1 cellular context compared by ENCODE assay signal in the genomic region with DNA sequence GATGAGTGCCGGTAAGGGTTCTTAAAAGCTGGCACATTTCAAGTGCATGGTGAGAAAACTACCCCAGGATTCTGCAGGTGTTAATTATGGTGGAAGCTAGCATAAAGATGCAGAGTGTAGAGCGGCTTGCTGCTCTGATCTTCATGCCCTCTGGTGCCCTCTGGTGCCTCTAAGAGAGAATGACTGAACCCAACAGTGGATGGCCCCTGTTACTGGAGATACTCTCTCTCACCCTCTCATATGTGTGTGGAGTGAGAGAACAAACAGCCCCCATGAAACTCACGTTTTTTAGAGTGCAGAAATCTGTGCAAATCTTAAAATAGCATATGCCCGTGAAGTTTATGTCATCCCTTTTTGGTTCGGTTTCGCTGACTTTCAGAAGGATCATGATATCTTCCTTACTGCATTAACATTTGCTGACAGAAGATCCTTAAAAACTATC.
TF ChIP-seq lines count a peak whose summit lies in the region.

No MANE protein-coding gene starts in this region.

TF ChIP-seq in GM23338, 12 proteins besides CTCF, POLR2A, EP300 and RAD21:
- TF ChIP-seq, protein P1, sequence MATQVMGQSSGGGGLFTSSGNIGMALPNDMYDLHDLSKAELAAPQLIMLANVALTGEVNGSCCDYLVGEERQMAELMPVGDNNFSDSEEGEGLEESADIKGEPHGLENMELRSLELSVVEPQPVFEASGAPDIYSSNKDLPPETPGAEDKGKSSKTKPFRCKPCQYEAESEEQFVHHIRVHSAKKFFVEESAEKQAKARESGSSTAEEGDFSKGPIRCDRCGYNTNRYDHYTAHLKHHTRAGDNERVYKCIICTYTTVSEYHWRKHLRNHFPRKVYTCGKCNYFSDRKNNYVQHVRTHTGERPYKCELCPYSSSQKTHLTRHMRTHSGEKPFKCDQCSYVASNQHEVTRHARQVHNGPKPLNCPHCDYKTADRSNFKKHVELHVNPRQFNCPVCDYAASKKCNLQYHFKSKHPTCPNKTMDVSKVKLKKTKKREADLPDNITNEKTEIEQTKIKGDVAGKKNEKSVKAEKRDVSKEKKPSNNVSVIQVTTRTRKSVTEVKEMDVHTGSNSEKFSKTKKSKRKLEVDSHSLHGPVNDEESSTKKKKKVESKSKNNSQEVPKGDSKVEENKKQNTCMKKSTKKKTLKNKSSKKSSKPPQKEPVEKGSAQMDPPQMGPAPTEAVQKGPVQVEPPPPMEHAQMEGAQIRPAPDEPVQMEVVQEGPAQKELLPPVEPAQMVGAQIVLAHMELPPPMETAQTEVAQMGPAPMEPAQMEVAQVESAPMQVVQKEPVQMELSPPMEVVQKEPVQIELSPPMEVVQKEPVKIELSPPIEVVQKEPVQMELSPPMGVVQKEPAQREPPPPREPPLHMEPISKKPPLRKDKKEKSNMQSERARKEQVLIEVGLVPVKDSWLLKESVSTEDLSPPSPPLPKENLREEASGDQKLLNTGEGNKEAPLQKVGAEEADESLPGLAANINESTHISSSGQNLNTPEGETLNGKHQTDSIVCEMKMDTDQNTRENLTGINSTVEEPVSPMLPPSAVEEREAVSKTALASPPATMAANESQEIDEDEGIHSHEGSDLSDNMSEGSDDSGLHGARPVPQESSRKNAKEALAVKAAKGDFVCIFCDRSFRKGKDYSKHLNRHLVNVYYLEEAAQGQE (IDR thresholded peaks at IDR 0.05; ENCODE audit: unreplicated experiment) = no peak
- TF ChIP-seq ZNF331 (CRISPR knock-in tag; IDR thresholded peaks at IDR 0.05; ENCODE audit: low read depth) = no peak
- TF ChIP-seq JUNB (IDR thresholded peaks at IDR 0.05; ENCODE audit: unreplicated experiment) = no peak
- no peak for TF ChIP-seq ETS1 (IDR thresholded peaks at IDR 0.05)
- TF ChIP-seq STAT1 (IDR thresholded peaks at IDR 0.05; ENCODE audit: unreplicated experiment) = no peak
- no peak for TF ChIP-seq POLR2AphosphoS5 (IDR thresholded peaks at IDR 0.05; ENCODE audit: low read depth)
- no peak for TF ChIP-seq NANOG (IDR thresholded peaks at IDR 0.05; ENCODE audit: borderline replicate concordance)
- no peak for TF ChIP-seq EZH2phosphoT487 (IDR thresholded peaks at IDR 0.05; ENCODE audit: unreplicated experiment)
- TF ChIP-seq ZNF114 (CRISPR knock-in tag; IDR thresholded peaks at IDR 0.05) = no peak
- TF ChIP-seq EZH2 (IDR thresholded peaks at IDR 0.05; ENCODE audit: low read depth, unreplicated experiment) = no peak
- TF ChIP-seq CREB1 (CRISPR knock-in tag; IDR thresholded peaks at IDR 0.05; ENCODE audit: low read depth) = no peak
- no peak for TF ChIP-seq ZNF462 (CRISPR knock-in tag; IDR thresholded peaks at IDR 0.05)
